In the genomic region with DNA sequence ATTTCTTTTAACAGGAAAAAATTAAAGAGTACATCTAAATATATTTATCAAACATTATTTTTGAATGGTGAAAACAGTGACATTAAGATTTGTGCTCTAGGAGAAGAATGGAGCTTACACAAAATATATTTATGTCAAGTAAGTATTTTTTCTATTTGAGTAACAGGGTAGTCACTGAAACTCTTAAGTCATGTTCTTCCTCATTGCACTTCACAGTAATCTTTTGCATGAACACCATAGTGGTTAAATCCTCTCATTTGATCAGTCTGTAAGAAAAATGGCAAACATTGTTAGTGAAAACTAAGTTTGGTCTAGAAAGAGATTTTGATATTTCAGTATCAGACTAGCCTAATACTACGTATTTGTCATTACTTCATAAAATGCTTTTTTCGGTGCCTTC, we compare ENCODE assay signal across 17 cellular contexts. TPM values are rescaled to one million over a fixed set of nuclear protein-coding genes. Genes with fewer than 3 reads are reported as not detected.
DNase-seq lines count a peak whose midpoint lies in the region; ATAC-seq, FAIRE-seq and TF ChIP-seq lines count a peak whose summit lies in the region.
"Had no signal": no experiment of that assay in that cellular context is flagged by ENCODE, and none has a peak within 500 bp of the region (broad histone marks: within the 10 kb centered on the region; RNA-seq: fewer than 3 reads in every experiment).

No MANE protein-coding gene starts in this region.

- intact Hi-C loops in K562 (cut with micrococcal nuclease), result no loop called here

- TF ChIP-seq EP300 in K562 (IDR thresholded peaks at IDR 0.05; ENCODE audit: low read length), result no peak

- H3K9me3 ChIP-seq in K562 (replicated peaks; ENCODE audit: control insufficient read depth, insufficient read depth, low read depth, low read length), result no peaks in the 10 kb centered on the region
- H3K9me3 ChIP-seq: SJSA1 had no signal

- H3K9me1 ChIP-seq in K562 (ENCODE audit: control insufficient read depth, insufficient read depth, low read length), result no peaks in the 10 kb centered on the region

- H3K4me2 ChIP-seq in K562 (ENCODE audit: insufficient read depth, low read length), result no peak overlapping the region

- no peak for DNase-seq in D721Med (ENCODE audit: insufficient read length, low spot score)
- peak; percentile 18 for DNase-seq in GM10266 (ENCODE audit: extremely low spot score)
- DNase-seq in H54 (ENCODE audit: insufficient read length, low spot score), result no peak
- no peak for DNase-seq in K562 (ENCODE audit: extremely low read depth in 1 of 4, low spot score in 3 of 4)
- no peak for DNase-seq in NCI-H526 (lab: John Stamatoyannopoulos, UW)
- DNase-seq in activated effector memory CD4-positive, alpha-beta T cell treated with anti-CD3 and anti-CD28 coated beads, Interleukin-2, amount 50 U/mL, for 16 hours, result no peak
- DNase-seq: CD4-positive, alpha-beta T cell; GM23248; KBM-7; NCI-H187 treated with DMSO at 0.1 percent for 48 hours; NCI-H446 treated with DMSO at 0.1 percent for 48 hours; NCI-H748 treated with DMSO at 0.1 percent for 48 hours; PC-3; SW 1271; T-helper 9 cell had no signal

- POLR2A ChIA-PET in K562 (lab: Yijun Ruan, JAX), result interaction anchor here (1.0 to 1.6 kb wide), 2 partner anchors 9 to 10 kb away, joined by 3 to 7 read pairs; partner anchors contain the start of gene GMCL1

- no peak overlapping the region for H3K27ac ChIP-seq in K562 (ENCODE audit: extremely low read depth, low read depth, low read length)
- H3K27ac ChIP-seq: GM23248, SJSA1 had no signal

- no peak overlapping the region for H2AFZ ChIP-seq in K562 (ENCODE audit: low read depth, low read length)
- H2AFZ ChIP-seq: GM23248 had no signal

- TF ChIP-seq POLR2A in H54 (IDR thresholded peaks at IDR 0.05; ENCODE audit: low read depth, low read length) (no peak), K562 (conservative IDR thresholded peaks at IDR 0.05) (no peak)

- no peak overlapping the region for H3K9ac ChIP-seq in K562 (ENCODE audit: insufficient read depth in 1 of 2, low read depth in 2 of 2, low read length in 2 of 2)
- H3K9ac ChIP-seq: GM23248 had no signal

- in situ Hi-C loops in K562 (cut with MboI), result no loop called here

- H4K20me1 ChIP-seq in K562 (replicated peaks; ENCODE audit: control insufficient read depth, insufficient read depth, low read length), result no peaks in the 10 kb centered on the region

- TF ChIP-seq RAD21 in K562 (CRISPR knock-in tag; conservative IDR thresholded peaks at IDR 0.05 in 1 of 2, IDR thresholded peaks at IDR 0.05 in 1 of 2), result no peak

- WGBS in K562 (ENCODE audit: insufficient coverage, low coverage, missing lambda C conversion rate), result 94% methylated on average over 2 of the region's 2 CpGs

- no TSS peak for BruUV-seq in K562 (replicated peaks; lab: Mats Ljungman, UMichigan)

- TF ChIP-seq CTCF in D721Med (IDR thresholded peaks at IDR 0.05; ENCODE audit: insufficient read depth, missing control alignments), result no peak
- no peak for TF ChIP-seq CTCF in GM10266 (IDR thresholded peaks at IDR 0.05; ENCODE audit: control insufficient read depth, insufficient read depth, low read depth, missing control alignments)
- no peak for TF ChIP-seq CTCF in K562 (IDR thresholded peaks at IDR 0.05 in 2 of 3, conservative IDR thresholded peaks at IDR 0.05 in 1 of 3; ENCODE audit: insufficient read depth in 2 of 3, low read depth in 1 of 3, low read length in 3 of 3)

- CTCF ChIA-PET in K562 (lab: Yijun Ruan, JAX; ENCODE audit: low intra/inter-chr PET ratio), result interaction anchor here (0.7 kb wide), 1 partner anchor 1507 kb away, joined by 3 read pairs; no protein-coding TSS in a partner anchor

- FAIRE-seq in D721Med (lab: Jason Lieb, UNC) (peak; percentile 44), H54 (lab: Jason Lieb, UNC) (peak; percentile 53), K562 (lab: Jason Lieb, UNC) (no peak)

- no peak overlapping the region for H3K4me3 ChIP-seq in K562
- H3K4me3 ChIP-seq: GM23248, SJSA1 had no signal

- peaks cover 47% of the 10 kb centered on the region for H3K79me2 ChIP-seq in K562 (ENCODE audit: control insufficient read depth, insufficient read depth, low read length)

- H3K4me1 ChIP-seq in K562 (replicated peaks in 1 of 2; ENCODE audit: control insufficient read depth in 2 of 2, insufficient read depth in 2 of 2, low read length in 2 of 2), result peaks cover 0 to 5% of the 10 kb centered on the region in 2 experiments; a peak in 2 of 5 replicates

- ATAC-seq in K562 (no peak), GM18517 (IDR thresholded peaks at IDR 0.05; ENCODE audit: unreplicated experiment) (no peak)
- ATAC-seq: PC-3 had no signal

- H3K36me3 ChIP-seq in K562 (ENCODE audit: control insufficient read depth, insufficient read depth, low read length), result peaks cover 54% of the 10 kb centered on the region

- no peaks in the 10 kb centered on the region for H3K27me3 ChIP-seq in K562 (ENCODE audit: control insufficient read depth in 2 of 2, insufficient read depth in 2 of 2, low read length in 2 of 2)
- H3K27me3 ChIP-seq: SJSA1 had no signal

TF ChIP-seq in K562, 482 proteins besides CTCF, POLR2A, EP300 and RAD21:
- 0 out of 2 replicates have a peak, but pooled peaks have one; percentile 44 for TF ChIP-seq ZNF316 (IDR thresholded peaks at IDR 0.05)
- TF ChIP-seq TAF7 (tag; IDR thresholded peaks at IDR 0.05), result no peak
- TF ChIP-seq TAF9B (IDR thresholded peaks at IDR 0.05; ENCODE audit: partially characterized antibody), result no peak
- no peak for TF ChIP-seq MCM7 (IDR thresholded peaks at IDR 0.05)
- no peak for TF ChIP-seq RNF2 (IDR thresholded peaks at IDR 0.05)
- TF ChIP-seq ATF1 (CRISPR knock-in tag; IDR thresholded peaks at IDR 0.05), result no peak
- TF ChIP-seq ATF1 (tag; IDR thresholded peaks at IDR 0.05), result no peak
TF ChIP-seq in K562: peak in this region for 1.

RNA-seq across cellular contexts. Expression of gene GMCL1, which starts 8.1 kb away (rescaled TPM):
- total RNA-seq in K562 (2011; cell fraction: chromatin; rRNA removed; ENCODE audit: low replicate concordance), result 10.8 and 41.5 TPM in 2 replicates
- total RNA-seq in K562 (2011; cell fraction: nucleolus; rRNA removed), result 5.8 and 8.2 TPM in 2 replicates
- 15.5 and 33.4 TPM in 2 replicates for total RNA-seq in K562 (2011; cell fraction: nucleoplasm; rRNA removed)
- total RNA-seq in K562 (2014; rRNA removed) (15.2 and 20.9 TPM in 2 replicates), K562 (2014; rRNA removed; fragmentation: Illumina TruSeq; extraction: Trizol) (20.0 and 21.8 TPM in 2 replicates), K562 (2015; rRNA removed; fragmentation: Illumina TruSeq; extraction: Trizol) (13.4 and 15.0 TPM in 2 replicates), K562 (2021) (18.6 and 18.7 TPM in 2 replicates)
- polyA plus RNA-seq in K562 (2011; rRNA removed) (19.3 and 27.3 TPM in 2 replicates), K562 (2014; fragmentation: Illumina TruSeq; extraction: Trizol) (21.3 and 26.2 TPM in 2 replicates), K562 (2014; fragmentation: Nextera tagmentation; extraction: Ambion mirVana) (1 to 10 TPM; 7.0 to 8.1 TPM), K562 (2014; rRNA removed) (15.4 and 18.1 TPM in 2 replicates)
- polyA plus RNA-seq in K562 (2011; cell fraction: cytosol; rRNA removed), result 6.4 and 14.0 TPM in 2 replicates
- 5.9 and 9.6 TPM in 2 replicates for polyA plus RNA-seq in K562 (2011; cell fraction: nucleus; rRNA removed)
- 14.6 and 16.4 TPM in 2 replicates for polyA plus RNA-seq in K562 (2012)
- polyA minus RNA-seq in K562 (2011; rRNA and poly(A)+ RNA removed), result 20.2 and 29.6 TPM in 2 replicates
- polyA minus RNA-seq in K562 (2011; cell fraction: cytosol; rRNA and poly(A)+ RNA removed), result 7.8 and 13.7 TPM in 2 replicates
- 5.1 TPM in 2 replicates for polyA minus RNA-seq in K562 (2011; cell fraction: nucleus; rRNA and poly(A)+ RNA removed)

RNA-seq across cellular contexts. Expression of gene SNRNP27, which starts 56.2 kb away (rescaled TPM):
- 13.8 and 44.5 TPM in 2 replicates for total RNA-seq in K562 (2011; cell fraction: chromatin; rRNA removed; ENCODE audit: low replicate concordance)
- 11.0 and 12.1 TPM in 2 replicates for total RNA-seq in K562 (2011; cell fraction: nucleolus; rRNA removed)
- 18.8 and 21.3 TPM in 2 replicates for total RNA-seq in K562 (2011; cell fraction: nucleoplasm; rRNA removed)
- total RNA-seq in K562 (2014; rRNA removed) (56.9 and 74.2 TPM in 2 replicates), K562 (2014; rRNA removed; fragmentation: Illumina TruSeq; extraction: Trizol) (58.7 and 59.8 TPM in 2 replicates), K562 (2015; rRNA removed; fragmentation: Illumina TruSeq; extraction: Trizol) (65.4 and 70.8 TPM in 2 replicates), K562 (2021) (61.0 and 61.5 TPM in 2 replicates)
- polyA plus RNA-seq in K562 (2011; rRNA removed) (38.3 and 65.7 TPM in 2 replicates), K562 (2014; fragmentation: Illumina TruSeq; extraction: Trizol) (88.9 and 93.4 TPM in 2 replicates), K562 (2014; fragmentation: Nextera tagmentation; extraction: Ambion mirVana) (10 to 100 TPM; 29.2 to 33.7 TPM), K562 (2014; rRNA removed) (72.7 and 102 TPM in 2 replicates)
- 15.3 and 17.6 TPM in 2 replicates for polyA plus RNA-seq in K562 (2011; cell fraction: cytosol; rRNA removed)
- polyA plus RNA-seq in K562 (2011; cell fraction: nucleus; rRNA removed), result 12.4 and 13.8 TPM in 2 replicates
- 36.3 and 42.8 TPM in 2 replicates for polyA plus RNA-seq in K562 (2012)
- polyA minus RNA-seq in K562 (2011; rRNA and poly(A)+ RNA removed), result 16.0 and 24.7 TPM in 2 replicates
- 13.7 and 15.2 TPM in 2 replicates for polyA minus RNA-seq in K562 (2011; cell fraction: cytosol; rRNA and poly(A)+ RNA removed)
- 9.3 and 13.1 TPM in 2 replicates for polyA minus RNA-seq in K562 (2011; cell fraction: nucleus; rRNA and poly(A)+ RNA removed)
